ENCODE assay signal across 8 cellular contexts in the genomic region with DNA sequence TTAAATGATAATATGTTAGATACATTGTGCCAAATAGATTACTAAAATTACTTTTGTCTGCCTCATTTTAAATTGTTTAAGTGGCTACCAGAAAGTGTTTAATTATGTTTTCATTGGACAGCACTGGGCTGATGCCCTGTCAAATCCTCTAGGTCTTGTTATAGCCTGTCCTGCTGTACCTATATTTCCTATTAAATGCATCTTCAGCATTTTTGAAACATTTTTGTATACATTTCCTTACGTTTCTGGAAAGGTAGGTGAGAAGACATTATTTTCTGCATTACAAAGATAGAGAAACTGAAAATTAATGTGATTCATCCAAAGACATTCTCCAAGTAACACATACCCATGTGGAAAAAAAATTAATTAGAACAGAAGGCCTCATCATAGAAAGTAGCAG.
"Had no signal": no experiment of that assay in that cellular context is flagged by ENCODE, and none has a peak within 500 bp of the region (broad histone marks: within the 10 kb centered on the region; RNA-seq: fewer than 3 reads in every experiment).

No MANE protein-coding gene starts in this region.

- FAIRE-seq: G401.6, GM12878, GM12891, GM12892, GM18507, GM19239 had no signal

- ATAC-seq: GM12878 had no signal

- H3K4me3 ChIP-seq: GM12878 had no signal

- DNase-seq: GDM1, GF-D8 had no signal
